25 cellular contexts compared by ENCODE assay signal in genomic region chr18:42514522-42514921, GRCh38.
DNase-seq lines count a peak whose midpoint lies in the region; ATAC-seq lines count a peak whose summit lies in the region.
"Had no signal": no experiment of that assay in that cellular context is flagged by ENCODE, and none has a peak within 500 bp of the region (broad histone marks: within the 10 kb centered on the region; RNA-seq: fewer than 3 reads in every experiment).

No MANE protein-coding gene starts in this region.

- no peak overlapping the region for H2BK120ac ChIP-seq in mesendoderm (ENCODE audit: low read depth, low read length)

- no peaks in the 10 kb centered on the region for H3K27me3 ChIP-seq in SJSA1 (replicated peaks)
- no peaks in the 10 kb centered on the region for H3K27me3 ChIP-seq in mesendoderm (ENCODE audit: insufficient read depth, low read length, poor library complexity)
- H3K27me3 ChIP-seq: tibial nerve had no signal

- no peak overlapping the region for H3K18ac ChIP-seq in mesendoderm (ENCODE audit: low read length)

- no peak overlapping the region for H2AK5ac ChIP-seq in mesendoderm (ENCODE audit: low read length)

- no peak overlapping the region for H3K23ac ChIP-seq in mesendoderm (ENCODE audit: low read length)

- H3K27ac Mint-ChIP-seq in T-helper 17 cell = no peak overlapping the region
- H3K27ac Mint-ChIP-seq: activated CD4-positive, alpha-beta T cell treated with anti-CD3 and anti-CD28 coated beads, Interleukin-2, amount 10 ng/mL, durations not matched to agents 7 days and 5 days; CD4-positive, alpha-beta memory T cell; IgD-negative memory B cell had no signal

- H3K79me1 ChIP-seq in mesendoderm (ENCODE audit: low read length) = no peaks in the 10 kb centered on the region

- no peak overlapping the region for H3K4me2 ChIP-seq in mesendoderm (ENCODE audit: low read length)

- H3K27ac ChIP-seq in SJSA1 (peak overlapping the region; percentile 76), epithelial cell of prostate (no peak overlapping the region), mesendoderm (ENCODE audit: low read depth, low read length) (no peak overlapping the region)
- H3K27ac ChIP-seq: skin epidermis, tibial nerve had no signal

- DNase-seq in SJSA1 (ENCODE audit: low read depth in 1 of 2, low spot score in 2 of 2) = peak; percentile 83 to 92
- peak; percentile 3 for DNase-seq in epithelial cell of prostate (ENCODE audit: low read depth, low spot score)
- peak; percentile 34 for DNase-seq in mesendoderm
- DNase-seq in superior temporal gyrus (ENCODE audit: extremely low spot score) = no peak
- no peak for DNase-seq in T-helper 17 cell
- DNase-seq: activated CD4-positive, alpha-beta T cell treated with anti-CD3 and anti-CD28 coated beads, Interleukin-2, amount 10 ng/mL, durations not matched to agents 7 days and 5 days; activated CD8-positive, alpha-beta memory T cell treated with anti-CD3 and anti-CD28 coated beads, Interleukin-2, amount 50 U/mL, for 48 hours; activated effector memory CD4-positive, alpha-beta T cell treated with anti-CD3 and anti-CD28 coated beads, Interleukin-2, amount 50 U/mL, for 16 hours; CD4-positive, alpha-beta memory T cell; DMS53; erythroblast; HCEC 1CT; MM.1S; NCI-H1436 treated with DMSO at 0.1 percent for 48 hours; NCI-H2171 treated with DMSO at 0.1 percent for 48 hours; NCI-H526 treated with DMSO at 0.1 percent for 48 hours; stimulated activated naive CD8-positive, alpha-beta T cell treated with anti-CD3 and anti-CD28 coated beads, Interleukin-15, Interleukin-2, amounts not matched to agents 100 U/mL and 50 U/mL, for 24 hours had no signal

- H3K4me1 Mint-ChIP-seq in T-helper 17 cell = no peaks in the 10 kb centered on the region
- H3K4me1 Mint-ChIP-seq: activated CD4-positive, alpha-beta T cell treated with anti-CD3 and anti-CD28 coated beads, Interleukin-2, amount 10 ng/mL, durations not matched to agents 7 days and 5 days; CD4-positive, alpha-beta memory T cell; central memory CD8-positive, alpha-beta T cell; IgD-negative memory B cell had no signal

- H3K4me3 Mint-ChIP-seq in T-helper 17 cell = no peak overlapping the region
- H3K4me3 Mint-ChIP-seq: activated CD4-positive, alpha-beta T cell treated with anti-CD3 and anti-CD28 coated beads, Interleukin-2, amount 10 ng/mL, durations not matched to agents 7 days and 5 days; CD4-positive, alpha-beta memory T cell; central memory CD8-positive, alpha-beta T cell; IgD-negative memory B cell; nephron had no signal

- no peak overlapping the region for H2BK15ac ChIP-seq in mesendoderm (replicated peaks; ENCODE audit: low read depth)

- H3K9me3 ChIP-seq in SJSA1 (replicated peaks) = peaks cover 5% of the 10 kb centered on the region; the same call in 1 of the 2 replicates
- H3K9me3 ChIP-seq in T-helper 17 cell (ENCODE audit: control insufficient read depth, low read length, poor library complexity, severe bottlenecking) = no peaks in the 10 kb centered on the region
- H3K9me3 ChIP-seq: tibial nerve had no signal

- H4K8ac ChIP-seq in mesendoderm (ENCODE audit: low read depth, low read length) = no peak overlapping the region

- H3K27me3 Mint-ChIP-seq in T-helper 17 cell = no peaks in the 10 kb centered on the region
- H3K27me3 Mint-ChIP-seq: activated CD4-positive, alpha-beta T cell treated with anti-CD3 and anti-CD28 coated beads, Interleukin-2, amount 10 ng/mL, durations not matched to agents 7 days and 5 days; CD4-positive, alpha-beta memory T cell; central memory CD8-positive, alpha-beta T cell; IgD-negative memory B cell had no signal

- ATAC-seq in GM19463 (IDR thresholded peaks at IDR 0.05; ENCODE audit: unreplicated experiment) = peak; percentile 36
- ATAC-seq in HG03439 (IDR thresholded peaks at IDR 0.05; ENCODE audit: unreplicated experiment) = no peak
- no peak for ATAC-seq in HG03045 (IDR thresholded peaks at IDR 0.05; ENCODE audit: unreplicated experiment)
- ATAC-seq in T-helper 17 cell = no peak
- ATAC-seq: stimulated activated naive CD8-positive, alpha-beta T cell treated with anti-CD3 and anti-CD28 coated beads, Interleukin-15, Interleukin-2, amounts not matched to agents 100 U/mL and 50 U/mL, for 24 hours had no signal

- H3K4me3 ChIP-seq in SJSA1 (no peak overlapping the region), mesendoderm (ENCODE audit: low read length) (no peak overlapping the region)
- H3K4me3 ChIP-seq: skin epidermis, tibial nerve had no signal

- H3K9ac ChIP-seq in mesendoderm (ENCODE audit: low read length) = no peak overlapping the region

- WGBS in mesendoderm (ENCODE audit: extremely low coverage, insufficient coverage, low lambda C conversion rate) = no CpG with 5 or more reads among the region's 3 CpGs

- H3K36me3 Mint-ChIP-seq in T-helper 17 cell (ENCODE audit: low read depth) = no peaks in the 10 kb centered on the region
- H3K36me3 Mint-ChIP-seq: CD4-positive, alpha-beta memory T cell; IgD-negative memory B cell had no signal

- no peaks in the 10 kb centered on the region for H3K79me2 ChIP-seq in mesendoderm (ENCODE audit: control insufficient read depth, insufficient read depth, low read length)

- H3K56ac ChIP-seq in mesendoderm (ENCODE audit: low read length) = no peak overlapping the region

- H3K4me1 ChIP-seq in SJSA1 (replicated peaks) (peaks cover 28% of the 10 kb centered on the region), mesendoderm (ENCODE audit: control insufficient read depth, low read depth, low read length) (no peaks in the 10 kb centered on the region)
- H3K4me1 ChIP-seq: tibial nerve had no signal

- no peak overlapping the region for H3K4ac ChIP-seq in mesendoderm (ENCODE audit: low read depth, low read length)

- no peaks in the 10 kb centered on the region for H3K36me3 ChIP-seq in SJSA1
- no peaks in the 10 kb centered on the region for H3K36me3 ChIP-seq in mesendoderm (ENCODE audit: control insufficient read depth, insufficient read depth, low read length)
- H3K36me3 ChIP-seq: tibial nerve had no signal

- no peak overlapping the region for H2BK5ac ChIP-seq in mesendoderm (ENCODE audit: low read length)

- H4K5ac ChIP-seq in mesendoderm (ENCODE audit: low read length) = no peak overlapping the region

Comparison
In these comparisons a context has a peak if more than half of its experiments do, and no peak if none do; other contexts are left out.
1. DNase-seq: peak in SJSA1 (2 of 2), epithelial cell of prostate (single experiment) and mesendoderm (single experiment); none in superior temporal gyrus (single experiment) and T-helper 17 cell (0 of 3).